In the genomic region with DNA sequence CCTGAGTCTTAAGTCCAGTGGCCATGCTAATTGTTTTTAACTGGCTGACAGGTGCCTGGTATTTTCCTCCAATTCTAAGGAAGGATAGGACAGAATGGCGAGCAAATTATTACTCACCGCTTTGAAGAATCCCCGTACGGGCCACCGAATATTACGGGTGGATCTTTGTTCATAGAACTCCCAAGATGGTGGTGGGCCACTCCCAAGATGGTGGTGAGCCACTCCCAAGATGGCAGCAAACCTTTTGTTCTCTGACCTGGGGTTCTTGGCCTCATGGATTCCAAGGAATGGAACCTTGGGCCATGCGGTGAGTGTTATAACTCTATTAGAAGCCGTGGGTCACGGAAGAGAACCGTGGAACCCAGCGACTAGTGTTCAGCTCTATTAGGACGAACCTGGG, we compare ENCODE assay signal across 13 cellular contexts. TPM values are rescaled to one million over a fixed set of nuclear protein-coding genes. Genes with fewer than 3 reads are reported as not detected.
"Had no signal": no experiment of that assay in that cellular context is flagged by ENCODE, and none has a peak within 500 bp of the region (broad histone marks: within the 10 kb centered on the region; RNA-seq: fewer than 3 reads in every experiment).

No MANE protein-coding gene starts in this region.

RNA-seq across cellular contexts. Expression of gene ADH4, which starts 34.8 kb away (rescaled TPM):
- total RNA-seq: activated B cell treated with CpG ODN at 0.5 μM for 24 hours; activated CD4-positive, alpha-beta memory T cell treated with anti-CD3 and anti-CD28 coated beads for 36 hours; activated CD4-positive, alpha-beta memory T cell treated with anti-CD3 and anti-CD28 coated beads, Interleukin-2, amount 10 ng/mL, durations not matched to agents 7 days and 5 days; activated CD4-positive, alpha-beta T cell treated with anti-CD3 and anti-CD28 coated beads for 36 hours; activated CD4-positive, alpha-beta T cell treated with anti-CD3 and anti-CD28 coated beads, Interleukin-2, amount 10 ng/mL, durations not matched to agents 24 days and 14 days; activated CD4-positive, alpha-beta T cell treated with anti-CD3 and anti-CD28 coated beads, Interleukin-2, amount 10 ng/mL, durations not matched to agents 7 days and 5 days; activated CD8-positive, alpha-beta memory T cell treated with anti-CD3 and anti-CD28 coated beads for 36 hours; activated CD8-positive, alpha-beta memory T cell treated with anti-CD3 and anti-CD28 coated beads, Interleukin-2, amount 10 ng/mL, durations not matched to agents 7 days and 5 days; activated CD8-positive, alpha-beta T cell treated with anti-CD3 and anti-CD28 coated beads for 36 hours; activated CD8-positive, alpha-beta T cell treated with anti-CD3 and anti-CD28 coated beads, Interleukin-2, amount 10 ng/mL, durations not matched to agents 7 days and 5 days; T-helper 1 cell treated with Interleukin-12 subunit alpha and Interleukin-12 subunit beta and Interleukin-4 antibody, amounts not matched to agents 30 ng/mL and 1 ng/mL, for 36 hours; T-helper 17 cell; T-helper 2 cell treated with Interferon-gamma antibody and Interleukin-4, amounts not matched to agents 100 ng/mL and 5 ng/mL, for 36 hours had no signal
